1 cellular context compared by ENCODE assay signal in genomic region chr6:34055223-34055933, GRCh38.
A peak's percentile ranks its signal among the peaks of the same experiment; 100 is the strongest.
TF ChIP-seq lines count a peak whose summit lies in the region.

No MANE protein-coding gene starts in this region.

TF ChIP-seq in K562, 482 proteins besides CTCF, POLR2A, EP300 and RAD21 (continued from another document):
- TF ChIP-seq MAZ (CRISPR knock-in tag; conservative IDR thresholded peaks at IDR 0.05 in 1 of 2, IDR thresholded peaks at IDR 0.05 in 1 of 2) (peak in 1 of 2 experiments; percentile 18; a peak in 1 of 4 replicates), CLOCK (CRISPR knock-in tag; IDR thresholded peaks at IDR 0.05; ENCODE audit: borderline replicate concordance) (no peak), PURB (CRISPR knock-in tag; IDR thresholded peaks at IDR 0.05; ENCODE audit: low read depth) (no peak), BRD4 (IDR thresholded peaks at IDR 0.05) (no peak), SMC3 (conservative IDR thresholded peaks at IDR 0.05; ENCODE audit: insufficient read depth, low read depth, low read length) (peak; percentile 92), TEAD4 (IDR thresholded peaks at IDR 0.05; ENCODE audit: low read length) (no peak), TEAD4 (CRISPR knock-in tag; IDR thresholded peaks at IDR 0.05; ENCODE audit: borderline replicate concordance) (0 out of 2 replicates have a peak, but pooled peaks have one; percentile 27), GATAD2A (IDR thresholded peaks at IDR 0.05) (no peak), ZNF57 (CRISPR knock-in tag; IDR thresholded peaks at IDR 0.05) (no peak), POLR3A (IDR thresholded peaks at IDR 0.05; ENCODE audit: borderline replicate concordance, extremely low read depth, insufficient read depth, insufficient read length) (no peak), CREM (IDR thresholded peaks at IDR 0.05; ENCODE audit: low read depth) (peak; percentile 42), KLF16 (IDR thresholded peaks at IDR 0.05) (0 out of 2 replicates have a peak, but pooled peaks have one; percentile 38), CHD4 (IDR thresholded peaks at IDR 0.05; ENCODE audit: insufficient read depth, insufficient replicate concordance, low read depth, low read length, poor library complexity, severe bottlenecking) (peak; percentile 54), KDM1A (IDR thresholded peaks at IDR 0.05) (peak; percentile 45 to 88; a peak in 3 of 4 replicates), NFIC (IDR thresholded peaks at IDR 0.05) (no peak), RB1 (IDR thresholded peaks at IDR 0.05; ENCODE audit: low read depth) (no peak)
TF ChIP-seq in K562: peak in this region for 18.
